Comparison of ENCODE assay signal across 14 cellular contexts in genomic region chr18:23565916-23566547, GRCh38.
"Had no signal": no experiment of that assay in that cellular context is flagged by ENCODE, and none has a peak within 500 bp of the region (broad histone marks: within the 10 kb centered on the region; RNA-seq: fewer than 3 reads in every experiment).

No MANE protein-coding gene starts in this region.

- H3K4me3 Mint-ChIP-seq: activated CD4-positive, alpha-beta T cell treated with anti-CD3 and anti-CD28 coated beads for 36 hours; activated CD8-positive, alpha-beta T cell treated with anti-CD3 and anti-CD28 coated beads for 36 hours; activated naive CD8-positive, alpha-beta T cell treated with anti-CD3 and anti-CD28 coated beads, Interleukin-2, amount 10 ng/mL, durations not matched to agents 7 days and 5 days; mesothelial cell of epicardium; stimulated activated naive B cell treated with anti-CD40 and anti-IgM and Interleukin-4, amounts not matched to agents 10 μg/mL and 1 μg/mL and 100 μg/mL, for 72 hours had no signal

- H3K27ac ChIP-seq: gastrocnemius medialis, heart right ventricle, neutrophil, VCaP had no signal

- H3K27me3 ChIP-seq: gastrocnemius medialis, heart right ventricle, neutrophil had no signal

- H3K27ac Mint-ChIP-seq: activated CD4-positive, alpha-beta T cell treated with anti-CD3 and anti-CD28 coated beads for 36 hours; activated CD8-positive, alpha-beta T cell treated with anti-CD3 and anti-CD28 coated beads for 36 hours; activated naive CD8-positive, alpha-beta T cell treated with anti-CD3 and anti-CD28 coated beads, Interleukin-2, amount 10 ng/mL, durations not matched to agents 7 days and 5 days; mesothelial cell of epicardium; stimulated activated naive B cell treated with anti-CD40 and anti-IgM and Interleukin-4, amounts not matched to agents 10 μg/mL and 1 μg/mL and 100 μg/mL, for 72 hours had no signal

- H3K27me3 Mint-ChIP-seq: activated CD4-positive, alpha-beta T cell treated with anti-CD3 and anti-CD28 coated beads for 36 hours; activated CD8-positive, alpha-beta T cell treated with anti-CD3 and anti-CD28 coated beads for 36 hours; activated naive CD8-positive, alpha-beta T cell treated with anti-CD3 and anti-CD28 coated beads, Interleukin-2, amount 10 ng/mL, durations not matched to agents 7 days and 5 days; stimulated activated naive B cell treated with anti-CD40 and anti-IgM and Interleukin-4, amounts not matched to agents 10 μg/mL and 1 μg/mL and 100 μg/mL, for 72 hours had no signal

- H3K4me3 ChIP-seq: gastrocnemius medialis, heart right ventricle had no signal

- DNase-seq: activated CD4-positive, alpha-beta T cell treated with anti-CD3 and anti-CD28 coated beads for 36 hours; activated CD8-positive, alpha-beta memory T cell treated with anti-CD3 and anti-CD28 coated beads, Interleukin-2, amount 50 U/mL, for 4 hours; activated CD8-positive, alpha-beta T cell treated with anti-CD3 and anti-CD28 coated beads for 36 hours; activated naive CD8-positive, alpha-beta T cell treated with anti-CD3 and anti-CD28 coated beads, Interleukin-2, amount 10 ng/mL, durations not matched to agents 7 days and 5 days; aorta; gastrocnemius medialis; heart right ventricle; kidney; right cardiac atrium; stimulated activated naive B cell treated with anti-CD40 and anti-IgM and Interleukin-4, amounts not matched to agents 10 μg/mL and 1 μg/mL and 100 μg/mL, for 72 hours; T-helper 1 cell had no signal

- ATAC-seq: activated CD4-positive, alpha-beta T cell treated with anti-CD3 and anti-CD28 coated beads for 36 hours; activated CD8-positive, alpha-beta T cell treated with anti-CD3 and anti-CD28 coated beads for 36 hours; gastrocnemius medialis; heart right ventricle; right cardiac atrium; stimulated activated naive B cell treated with anti-CD40 and anti-IgM and Interleukin-4, amounts not matched to agents 10 μg/mL and 1 μg/mL and 100 μg/mL, for 72 hours had no signal

- H3K9me3 ChIP-seq: gastrocnemius medialis, heart right ventricle, neutrophil had no signal

- H3K9me3 Mint-ChIP-seq: activated CD8-positive, alpha-beta T cell treated with anti-CD3 and anti-CD28 coated beads for 36 hours; activated naive CD8-positive, alpha-beta T cell treated with anti-CD3 and anti-CD28 coated beads, Interleukin-2, amount 10 ng/mL, durations not matched to agents 7 days and 5 days; mesothelial cell of epicardium; stimulated activated naive B cell treated with anti-CD40 and anti-IgM and Interleukin-4, amounts not matched to agents 10 μg/mL and 1 μg/mL and 100 μg/mL, for 72 hours had no signal

- H3K4me1 ChIP-seq: gastrocnemius medialis, heart right ventricle had no signal
